In genomic region chr10:28387141-28387540, GRCh38 we compare ENCODE assay signal across 1 cellular context.
TF ChIP-seq lines count a peak whose summit lies in the region.

No MANE protein-coding gene starts in this region.

TF ChIP-seq in HepG2, 621 proteins besides CTCF, POLR2A, EP300 and RAD21 (continued from another document):
- TF ChIP-seq ZNF609 (CRISPR knock-in tag; IDR thresholded peaks at IDR 0.05; ENCODE audit: borderline replicate concordance) (no peak), GATAD2A (CRISPR knock-in tag; IDR thresholded peaks at IDR 0.05) (no peak), YEATS4 (CRISPR knock-in tag; IDR thresholded peaks at IDR 0.05; ENCODE audit: borderline replicate concordance) (no peak), NR2F6 (IDR thresholded peaks at IDR 0.05) (no peak), NR2F6 (CRISPR knock-in tag; IDR thresholded peaks at IDR 0.05) (no peak), CCAR2 (optimal IDR thresholded peaks at IDR 0.05; ENCODE audit: low read depth, low read length) (no peak), ZNF333 (CRISPR knock-in tag; IDR thresholded peaks at IDR 0.05; ENCODE audit: borderline replicate concordance) (no peak), ZBTB7A (CRISPR knock-in tag; IDR thresholded peaks at IDR 0.05) (no peak), FOXK1 (CRISPR knock-in tag; IDR thresholded peaks at IDR 0.05; ENCODE audit: borderline replicate concordance, low read depth) (no peak)
- TF ChIP-seq, protein P1, sequence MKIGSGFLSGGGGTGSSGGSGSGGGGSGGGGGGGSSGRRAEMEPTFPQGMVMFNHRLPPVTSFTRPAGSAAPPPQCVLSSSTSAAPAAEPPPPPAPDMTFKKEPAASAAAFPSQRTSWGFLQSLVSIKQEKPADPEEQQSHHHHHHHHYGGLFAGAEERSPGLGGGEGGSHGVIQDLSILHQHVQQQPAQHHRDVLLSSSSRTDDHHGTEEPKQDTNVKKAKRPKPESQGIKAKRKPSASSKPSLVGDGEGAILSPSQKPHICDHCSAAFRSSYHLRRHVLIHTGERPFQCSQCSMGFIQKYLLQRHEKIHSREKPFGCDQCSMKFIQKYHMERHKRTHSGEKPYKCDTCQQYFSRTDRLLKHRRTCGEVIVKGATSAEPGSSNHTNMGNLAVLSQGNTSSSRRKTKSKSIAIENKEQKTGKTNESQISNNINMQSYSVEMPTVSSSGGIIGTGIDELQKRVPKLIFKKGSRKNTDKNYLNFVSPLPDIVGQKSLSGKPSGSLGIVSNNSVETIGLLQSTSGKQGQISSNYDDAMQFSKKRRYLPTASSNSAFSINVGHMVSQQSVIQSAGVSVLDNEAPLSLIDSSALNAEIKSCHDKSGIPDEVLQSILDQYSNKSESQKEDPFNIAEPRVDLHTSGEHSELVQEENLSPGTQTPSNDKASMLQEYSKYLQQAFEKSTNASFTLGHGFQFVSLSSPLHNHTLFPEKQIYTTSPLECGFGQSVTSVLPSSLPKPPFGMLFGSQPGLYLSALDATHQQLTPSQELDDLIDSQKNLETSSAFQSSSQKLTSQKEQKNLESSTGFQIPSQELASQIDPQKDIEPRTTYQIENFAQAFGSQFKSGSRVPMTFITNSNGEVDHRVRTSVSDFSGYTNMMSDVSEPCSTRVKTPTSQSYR (CRISPR knock-in tag; IDR thresholded peaks at IDR 0.05; ENCODE audit: borderline replicate concordance): no peak
